In genomic region chr3:193660698-193661400, GRCh38 we compare ENCODE assay signal across 1 cellular context.
TF ChIP-seq lines count a peak whose summit lies in the region.

No MANE protein-coding gene starts in this region.

TF ChIP-seq in GM23338, 12 proteins besides CTCF, POLR2A, EP300 and RAD21 (continued from another document):
- no peak for TF ChIP-seq ZNF462 (CRISPR knock-in tag; IDR thresholded peaks at IDR 0.05)
- TF ChIP-seq EZH2phosphoT487 (IDR thresholded peaks at IDR 0.05; ENCODE audit: unreplicated experiment): no peak
- TF ChIP-seq ZNF331 (CRISPR knock-in tag; IDR thresholded peaks at IDR 0.05; ENCODE audit: low read depth): no peak
- TF ChIP-seq JUNB (IDR thresholded peaks at IDR 0.05; ENCODE audit: unreplicated experiment): no peak
- no peak for TF ChIP-seq POLR2AphosphoS5 (IDR thresholded peaks at IDR 0.05; ENCODE audit: low read depth)
